Comparison of ENCODE assay signal across 15 cellular contexts in the genomic region with DNA sequence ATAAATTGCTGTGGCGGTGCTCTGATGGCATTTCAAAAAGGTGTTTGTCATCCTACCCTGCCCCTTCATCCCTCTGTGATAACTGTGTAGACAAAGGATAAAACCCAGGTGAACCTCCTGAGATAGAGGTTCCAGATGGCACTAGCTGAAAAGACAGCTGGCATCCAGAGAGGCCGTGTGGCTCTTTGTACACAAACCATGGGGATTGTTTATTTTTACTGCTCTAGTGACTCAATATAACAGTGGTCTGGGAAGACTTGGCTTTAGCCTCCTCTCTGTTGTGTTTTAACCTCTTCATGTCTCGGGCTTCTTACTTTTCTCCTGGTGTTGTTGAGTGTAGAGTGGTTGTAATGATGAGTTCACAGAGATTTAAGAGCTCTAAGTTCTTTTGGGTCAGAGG. TPM values are rescaled to one million over a fixed set of nuclear protein-coding genes. Genes with fewer than 3 reads are reported as not detected.
DNase-seq lines count a peak whose midpoint lies in the region; ATAC-seq lines count a peak whose summit lies in the region.
"Had no signal": no experiment of that assay in that cellular context is flagged by ENCODE, and none has a peak within 500 bp of the region (broad histone marks: within the 10 kb centered on the region; RNA-seq: fewer than 3 reads in every experiment).

No MANE protein-coding gene starts in this region.

- ATAC-seq in stimulated activated naive CD8-positive, alpha-beta T cell treated with anti-CD3 and anti-CD28 coated beads, Interleukin-15, amount 100 ng/mL, for 72 hours: no peak
- ATAC-seq in GM21390 (IDR thresholded peaks at IDR 0.05; ENCODE audit: unreplicated experiment): no peak
- ATAC-seq: activated CD8-positive, alpha-beta memory T cell treated with anti-CD3 and anti-CD28 coated beads, Interleukin-2, amount 10 ng/mL, durations not matched to agents 7 days and 5 days; GM23338; heart right ventricle; lower lobe of right lung; stimulated activated effector memory CD8-positive, alpha-beta T cell treated with anti-CD3 and anti-CD28 coated beads, Interleukin-12 subunit alpha, Interleukin-12 subunit beta, amount 100 ng/mL, for 72 hours had no signal

- H3K27me3 Mint-ChIP-seq in activated CD4-positive, alpha-beta T cell treated with anti-CD3 and anti-CD28 coated beads, Interleukin-2, amount 10 ng/mL, durations not matched to agents 7 days and 5 days: no peaks in the 10 kb centered on the region
- no peaks in the 10 kb centered on the region for H3K27me3 Mint-ChIP-seq in stimulated activated naive CD8-positive, alpha-beta T cell treated with anti-CD3 and anti-CD28 coated beads, Interleukin-15, amount 100 ng/mL, for 72 hours
- H3K27me3 Mint-ChIP-seq: activated CD8-positive, alpha-beta memory T cell treated with anti-CD3 and anti-CD28 coated beads, Interleukin-2, amount 10 ng/mL, durations not matched to agents 7 days and 5 days had no signal

- H3K9me3 Mint-ChIP-seq in activated CD4-positive, alpha-beta T cell treated with anti-CD3 and anti-CD28 coated beads, Interleukin-2, amount 10 ng/mL, durations not matched to agents 7 days and 5 days: no peaks in the 10 kb centered on the region
- peaks cover 0 to 18% of the 10 kb centered on the region in 2 donors for H3K9me3 Mint-ChIP-seq in stimulated activated naive CD8-positive, alpha-beta T cell treated with anti-CD3 and anti-CD28 coated beads, Interleukin-15, amount 100 ng/mL, for 72 hours
- H3K9me3 Mint-ChIP-seq: GM23338 had no signal

- DNase-seq in DMS153 treated with DMSO at 0.1 percent for 48 hours (lab: John Stamatoyannopoulos, UW; ENCODE audit: unreplicated experiment) (peak; percentile 78), NCI-H1105 treated with DMSO at 0.1 percent for 48 hours (lab: John Stamatoyannopoulos, UW) (peak; percentile 72), NCI-H446 (lab: John Stamatoyannopoulos, UW) (peak; percentile 72 to 92), cerebellar cortex (ENCODE audit: low spot score) (peak; percentile 97), GM19240 (ENCODE audit: insufficient read length, low spot score) (no peak)
- no peak for DNase-seq in activated CD4-positive, alpha-beta T cell treated with anti-CD3 and anti-CD28 coated beads, Interleukin-2, amount 10 ng/mL, durations not matched to agents 7 days and 5 days
- no peak for DNase-seq in stimulated activated naive CD8-positive, alpha-beta T cell treated with anti-CD3 and anti-CD28 coated beads, Interleukin-15, amount 100 ng/mL, for 72 hours
- DNase-seq: activated CD8-positive, alpha-beta memory T cell treated with anti-CD3 and anti-CD28 coated beads, Interleukin-2, amount 10 ng/mL, durations not matched to agents 7 days and 5 days; activated naive CD4-positive, alpha-beta T cell treated with anti-CD3 and anti-CD28 coated beads for 36 hours; heart right ventricle; lower lobe of right lung; NK-92 treated with Interleukin-12 subunit alpha and Interleukin-12 subunit beta, amount 100 ng/mL, for 24 hours had no signal

- POLR2A ChIA-PET in activated CD4-positive, alpha-beta T cell treated with anti-CD3 and anti-CD28 coated beads, Interleukin-2, amount 10 ng/mL, durations not matched to agents 7 days and 5 days (lab: Charles Lee): no interaction called here

- no peak overlapping the region for H3K27ac Mint-ChIP-seq in activated CD4-positive, alpha-beta T cell treated with anti-CD3 and anti-CD28 coated beads, Interleukin-2, amount 10 ng/mL, durations not matched to agents 7 days and 5 days
- no peak overlapping the region for H3K27ac Mint-ChIP-seq in stimulated activated naive CD8-positive, alpha-beta T cell treated with anti-CD3 and anti-CD28 coated beads, Interleukin-15, amount 100 ng/mL, for 72 hours
- H3K27ac Mint-ChIP-seq: activated CD8-positive, alpha-beta memory T cell treated with anti-CD3 and anti-CD28 coated beads, Interleukin-2, amount 10 ng/mL, durations not matched to agents 7 days and 5 days; activated naive CD4-positive, alpha-beta T cell treated with anti-CD3 and anti-CD28 coated beads for 36 hours; stimulated activated effector memory CD8-positive, alpha-beta T cell treated with anti-CD3 and anti-CD28 coated beads, Interleukin-12 subunit alpha, Interleukin-12 subunit beta, amount 100 ng/mL, for 72 hours had no signal

- H3K4me1 Mint-ChIP-seq in activated CD4-positive, alpha-beta T cell treated with anti-CD3 and anti-CD28 coated beads, Interleukin-2, amount 10 ng/mL, durations not matched to agents 7 days and 5 days: no peaks in the 10 kb centered on the region
- H3K4me1 Mint-ChIP-seq in stimulated activated naive CD8-positive, alpha-beta T cell treated with anti-CD3 and anti-CD28 coated beads, Interleukin-15, amount 100 ng/mL, for 72 hours: no peaks in the 10 kb centered on the region
- H3K4me1 Mint-ChIP-seq: activated CD8-positive, alpha-beta memory T cell treated with anti-CD3 and anti-CD28 coated beads, Interleukin-2, amount 10 ng/mL, durations not matched to agents 7 days and 5 days; stimulated activated effector memory CD8-positive, alpha-beta T cell treated with anti-CD3 and anti-CD28 coated beads, Interleukin-12 subunit alpha, Interleukin-12 subunit beta, amount 100 ng/mL, for 72 hours had no signal

- H3K36me3 Mint-ChIP-seq in activated CD4-positive, alpha-beta T cell treated with anti-CD3 and anti-CD28 coated beads, Interleukin-2, amount 10 ng/mL, durations not matched to agents 7 days and 5 days (ENCODE audit: low read depth): no peaks in the 10 kb centered on the region
- H3K36me3 Mint-ChIP-seq: activated CD8-positive, alpha-beta memory T cell treated with anti-CD3 and anti-CD28 coated beads, Interleukin-2, amount 10 ng/mL, durations not matched to agents 7 days and 5 days; stimulated activated effector memory CD8-positive, alpha-beta T cell treated with anti-CD3 and anti-CD28 coated beads, Interleukin-12 subunit alpha, Interleukin-12 subunit beta, amount 100 ng/mL, for 72 hours had no signal

- CTCF ChIA-PET in activated CD4-positive, alpha-beta T cell treated with anti-CD3 and anti-CD28 coated beads, Interleukin-2, amount 10 ng/mL, durations not matched to agents 7 days and 5 days (lab: Charles Lee): interaction anchor here (0.7 kb wide), 1 partner anchor 10 kb away, joined by 3 read pairs; no protein-coding TSS in a partner anchor

- H3K4me3 Mint-ChIP-seq in activated CD4-positive, alpha-beta T cell treated with anti-CD3 and anti-CD28 coated beads, Interleukin-2, amount 10 ng/mL, durations not matched to agents 7 days and 5 days: no peak overlapping the region
- H3K4me3 Mint-ChIP-seq in stimulated activated naive CD8-positive, alpha-beta T cell treated with anti-CD3 and anti-CD28 coated beads, Interleukin-15, amount 100 ng/mL, for 72 hours: no peak overlapping the region
- H3K4me3 Mint-ChIP-seq: activated CD8-positive, alpha-beta memory T cell treated with anti-CD3 and anti-CD28 coated beads, Interleukin-2, amount 10 ng/mL, durations not matched to agents 7 days and 5 days; activated naive CD4-positive, alpha-beta T cell treated with anti-CD3 and anti-CD28 coated beads for 36 hours; GM23338; stimulated activated effector memory CD8-positive, alpha-beta T cell treated with anti-CD3 and anti-CD28 coated beads, Interleukin-12 subunit alpha, Interleukin-12 subunit beta, amount 100 ng/mL, for 72 hours had no signal

RNA-seq across cellular contexts. Expression of gene SH3GL2, which starts 48.8 kb away (rescaled TPM):
- not detected for total RNA-seq in activated CD4-positive, alpha-beta T cell treated with anti-CD3 and anti-CD28 coated beads, Interleukin-2, amount 10 ng/mL, durations not matched to agents 7 days and 5 days
- total RNA-seq: activated CD8-positive, alpha-beta memory T cell treated with anti-CD3 and anti-CD28 coated beads, Interleukin-2, amount 10 ng/mL, durations not matched to agents 7 days and 5 days; activated naive CD4-positive, alpha-beta T cell treated with anti-CD3 and anti-CD28 coated beads for 36 hours had no signal

Comparison
In these comparisons a context has a peak if more than half of its experiments do, and no peak if none do; other contexts are left out.
1. DNase-seq: peak in DMS153 treated with DMSO at 0.1 percent for 48 hours (single experiment), NCI-H1105 treated with DMSO at 0.1 percent for 48 hours (single experiment), NCI-H446 (2 of 2) and cerebellar cortex (single experiment); none in GM19240 (single experiment), activated CD4-positive, alpha-beta T cell treated with anti-CD3 and anti-CD28 coated beads, Interleukin-2, amount 10 ng/mL, durations not matched to agents 7 days and 5 days (single experiment) and stimulated activated naive CD8-positive, alpha-beta T cell treated with anti-CD3 and anti-CD28 coated beads, Interleukin-15, amount 100 ng/mL, for 72 hours (0 of 2).